In genomic region chr7:46625032-46625431, GRCh38 we compare ENCODE assay signal across 1 cellular context.
TF ChIP-seq lines count a peak whose summit lies in the region.

No MANE protein-coding gene starts in this region.

TF ChIP-seq in IMR-90, 13 proteins besides CTCF, POLR2A, EP300 and RAD21 (continued from another document):
- TF ChIP-seq MAFK (IDR thresholded peaks at IDR 0.05; ENCODE audit: low read depth, low read length) (no peak), RCOR1 (IDR thresholded peaks at IDR 0.05; ENCODE audit: insufficient replicate concordance, low read length) (no peak), BHLHE40 (IDR thresholded peaks at IDR 0.05; ENCODE audit: low read depth, low read length) (no peak)
TF ChIP-seq in IMR-90: peak in this region for 0.
